Comparison of ENCODE assay signal across 7 cellular contexts in the genomic region with DNA sequence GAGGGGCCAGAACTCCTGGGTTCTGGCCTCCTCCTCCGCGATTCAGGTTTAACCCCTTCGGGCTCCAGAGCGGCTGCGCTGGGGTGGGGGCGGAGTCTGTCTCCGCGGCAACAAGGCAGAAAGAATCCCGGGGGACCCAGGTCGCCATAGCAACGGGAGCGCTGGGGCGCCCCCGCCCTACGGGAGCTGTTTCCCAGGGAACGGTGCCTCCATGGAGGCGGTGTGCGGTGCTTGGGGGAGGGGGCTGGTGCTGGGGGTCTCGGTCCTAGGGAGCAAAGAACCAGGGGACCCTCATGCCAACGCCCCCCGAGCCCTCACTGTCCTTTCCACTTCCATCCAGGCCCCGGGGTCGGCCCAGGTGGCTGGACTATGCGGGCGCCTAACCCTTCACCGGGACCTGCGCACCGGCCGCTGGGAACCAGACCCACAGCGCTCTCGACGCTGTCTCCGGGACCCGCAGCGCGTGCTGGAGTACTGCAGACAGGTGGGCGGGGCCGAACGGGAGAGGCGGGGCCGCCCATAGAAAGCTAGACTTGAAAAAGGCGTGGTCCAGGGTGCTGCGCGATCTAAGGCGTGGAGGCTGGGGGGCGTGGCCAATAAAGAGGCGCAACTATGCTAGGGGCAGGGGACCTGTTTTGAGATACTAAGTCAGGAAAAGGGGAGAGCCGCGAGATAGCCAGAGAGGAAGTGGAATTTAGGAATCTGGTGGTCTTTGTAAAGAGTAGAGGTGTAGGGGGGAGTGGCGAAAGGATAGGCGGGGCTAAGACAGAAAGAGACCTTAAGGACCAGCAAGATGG. TPM values are rescaled to one million over a fixed set of nuclear protein-coding genes. Genes with fewer than 3 reads are reported as not detected.
DNase-seq lines count a peak whose midpoint lies in the region; ATAC-seq and TF ChIP-seq lines count a peak whose summit lies in the region.

No MANE protein-coding gene starts in this region.

- peak overlapping the region; percentile 77 for H3K4me2 ChIP-seq in SU-DHL-6 (ENCODE audit: low read depth, low read length, poor library complexity, severe bottlenecking)

- H3F3A ChIP-seq in SU-DHL-6 (ENCODE audit: insufficient read depth), result no peaks in the 10 kb centered on the region

- H3K27me3 ChIP-seq in SU-DHL-6 (ENCODE audit: low read length), result no peaks in the 10 kb centered on the region

- H3K9ac ChIP-seq in SU-DHL-6 (ENCODE audit: low read length), result peak overlapping the region; percentile 13; the same call in 1 of the 2 replicates

- DNase-seq in GM19240 (ENCODE audit: insufficient read length, low spot score), result peak; percentile 69
- DNase-seq in NCI-H1105 treated with DMSO at 0.1 percent for 48 hours (lab: John Stamatoyannopoulos, UW), result peak; percentile 90
- DNase-seq in activated naive CD4-positive, alpha-beta T cell treated with anti-CD3 and anti-CD28 coated beads, Interleukin-2, amount 50 U/mL, for 72 hours (ENCODE audit: low spot score in 2 of 2), result peak; percentile 68 to 91
- DNase-seq in head of caudate nucleus, result peak; percentile 84 to 97 (median 92)
- DNase-seq in progenitor cell of endocrine pancreas (ENCODE audit: low spot score, unreplicated experiment), result peak; percentile 74

- H3K9me3 Mint-ChIP-seq in activated naive CD4-positive, alpha-beta T cell treated with anti-CD3 and anti-CD28 coated beads, Interleukin-2, amount 50 U/mL, for 72 hours, result no peaks in the 10 kb centered on the region
- H3K9me3 Mint-ChIP-seq in progenitor cell of endocrine pancreas (ENCODE audit: low read depth), result no peaks in the 10 kb centered on the region

- H3K4me3 Mint-ChIP-seq in progenitor cell of endocrine pancreas (ENCODE audit: low read depth), result peak overlapping the region; percentile 75

- peak; percentile 77 to 92 for ATAC-seq in activated naive CD4-positive, alpha-beta T cell treated with anti-CD3 and anti-CD28 coated beads, Interleukin-2, amount 50 U/mL, for 72 hours
- ATAC-seq in HG03108 (IDR thresholded peaks at IDR 0.05; ENCODE audit: unreplicated experiment), result no peak

- no peaks in the 10 kb centered on the region for H4K20me1 ChIP-seq in SU-DHL-6 (ENCODE audit: low read depth, low read length)

- peaks cover 11% of the 10 kb centered on the region for H3K4me1 Mint-ChIP-seq in progenitor cell of endocrine pancreas (ENCODE audit: low read depth)

- no peaks in the 10 kb centered on the region for H3K9me3 ChIP-seq in SU-DHL-6 (ENCODE audit: insufficient read depth, low read length)

- H3K27me3 Mint-ChIP-seq in progenitor cell of endocrine pancreas, result peaks cover 5% of the 10 kb centered on the region

- H2AFZ ChIP-seq in SU-DHL-6 (ENCODE audit: low read depth, low read length, severe bottlenecking), result peak overlapping the region; percentile 95

- H3K9me2 ChIP-seq in SU-DHL-6 (replicated peaks; ENCODE audit: insufficient read depth, low read length), result no peaks in the 10 kb centered on the region

- peak overlapping the region in 1 of 2 donors; percentile 1 for H3K27ac Mint-ChIP-seq in activated naive CD4-positive, alpha-beta T cell treated with anti-CD3 and anti-CD28 coated beads, Interleukin-2, amount 50 U/mL, for 72 hours
- peak overlapping the region; percentile 76 for H3K27ac Mint-ChIP-seq in progenitor cell of endocrine pancreas

- no peaks in the 10 kb centered on the region for H3K36me3 Mint-ChIP-seq in activated naive CD4-positive, alpha-beta T cell treated with anti-CD3 and anti-CD28 coated beads, Interleukin-2, amount 50 U/mL, for 72 hours
- H3K36me3 Mint-ChIP-seq in progenitor cell of endocrine pancreas (ENCODE audit: insufficient read depth), result peaks cover 22% of the 10 kb centered on the region

- no peaks in the 10 kb centered on the region for H3K36me3 ChIP-seq in SU-DHL-6 (ENCODE audit: low read length)

- TF ChIP-seq CTCF in SU-DHL-6 (IDR thresholded peaks at IDR 0.05; ENCODE audit: insufficient read depth, low read length, poor library complexity, severe bottlenecking), result no peak
- TF ChIP-seq CTCF in progenitor cell of endocrine pancreas (IDR thresholded peaks at IDR 0.05; ENCODE audit: unreplicated experiment), result no peak

- H3K79me2 ChIP-seq in SU-DHL-6 (ENCODE audit: insufficient read depth, low read length), result no peaks in the 10 kb centered on the region

- H3K27ac ChIP-seq in SU-DHL-6 (ENCODE audit: low read depth, low read length), result no peak overlapping the region

- H3K4me3 ChIP-seq in SU-DHL-6 (ENCODE audit: insufficient read depth, low read length, poor library complexity, severe bottlenecking), result peak overlapping the region; percentile 52

- intact Hi-C loops in head of caudate nucleus (cut with DNase I), result loop anchor here (5.0 kb wide), 1 partner anchor 92 kb away; a partner anchor contains a TSS

RNA-seq across cellular contexts. Expression of a gene that starts 1.2 kb away (rescaled TPM):
- 1 to 10 TPM; 2.9 to 9.3 TPM for total RNA-seq in activated naive CD4-positive, alpha-beta T cell treated with anti-CD3 and anti-CD28 coated beads, Interleukin-2, amount 50 U/mL, for 72 hours
- 134 and 135 TPM in 2 replicates for total RNA-seq in progenitor cell of endocrine pancreas

RNA-seq across cellular contexts. Expression of a gene that starts 12.8 kb away (rescaled TPM):
- 1 to 10 TPM; 1.2 to 3.3 TPM for total RNA-seq in activated naive CD4-positive, alpha-beta T cell treated with anti-CD3 and anti-CD28 coated beads, Interleukin-2, amount 50 U/mL, for 72 hours
- 97.5 and 100.0 TPM in 2 replicates for total RNA-seq in progenitor cell of endocrine pancreas

RNA-seq across cellular contexts. Expression of a gene that starts 17.2 kb away (rescaled TPM):
- under 1 TPM in 1 of 2 donors, not detected in 1; 0.10 TPM for total RNA-seq in activated naive CD4-positive, alpha-beta T cell treated with anti-CD3 and anti-CD28 coated beads, Interleukin-2, amount 50 U/mL, for 72 hours
- 15.7 and 17.5 TPM in 2 replicates for total RNA-seq in progenitor cell of endocrine pancreas

RNA-seq across cellular contexts. Expression of a gene that starts 30.8 kb away (rescaled TPM):
- 100 to 1,000 TPM in 1 of 2 donors, 10 to 100 TPM in 1; 58.9 to 144 TPM for total RNA-seq in activated naive CD4-positive, alpha-beta T cell treated with anti-CD3 and anti-CD28 coated beads, Interleukin-2, amount 50 U/mL, for 72 hours
- total RNA-seq in progenitor cell of endocrine pancreas, result 11.4 and 13.9 TPM in 2 replicates

RNA-seq across cellular contexts. Expression of a gene that starts 32.8 kb away (rescaled TPM):
- 10 to 100 TPM; 40.0 to 48.5 TPM for total RNA-seq in activated naive CD4-positive, alpha-beta T cell treated with anti-CD3 and anti-CD28 coated beads, Interleukin-2, amount 50 U/mL, for 72 hours
- total RNA-seq in progenitor cell of endocrine pancreas, result 1.6 TPM in 1 of 2 replicates, not detected in the other

Comparison
In these comparisons a context has a peak if more than half of its experiments do, and no peak if none do; other contexts are left out.
1. RNA of a gene that starts 1.2 kb away (total RNA-seq): 134 to 135 TPM in progenitor cell of endocrine pancreas; 2.9 to 9.3 TPM in activated naive CD4-positive, alpha-beta T cell treated with anti-CD3 and anti-CD28 coated beads, Interleukin-2, amount 50 U/mL, for 72 hours; every median in the first group is over 10 times any median in the second.
2. RNA of a gene that starts 12.8 kb away (total RNA-seq): 97.5 to 100.0 TPM in progenitor cell of endocrine pancreas; 1.2 to 3.3 TPM in activated naive CD4-positive, alpha-beta T cell treated with anti-CD3 and anti-CD28 coated beads, Interleukin-2, amount 50 U/mL, for 72 hours; every median in the first group is over 10 times any median in the second.
3. RNA of a gene that starts 17.2 kb away (total RNA-seq): 15.7 to 17.5 TPM in progenitor cell of endocrine pancreas; 0.10 TPM in activated naive CD4-positive, alpha-beta T cell treated with anti-CD3 and anti-CD28 coated beads, Interleukin-2, amount 50 U/mL, for 72 hours; every median in the first group is over 10 times any median in the second.
4. Peak in every context shown above with its lines, with median percentiles within 50 percentile points of each other: DNase-seq.